ENCODE assay signal across 8 cellular contexts in genomic region chr17:31936615-31937609, GRCh38. TPM values are rescaled to one million over a fixed set of nuclear protein-coding genes. Genes with fewer than 3 reads are reported as not detected.
DNase-seq lines count a peak whose midpoint lies in the region; ATAC-seq and TF ChIP-seq lines count a peak whose summit lies in the region.
"Not testable (repeated sequence)": the region's sequence is repeated elsewhere in the genome, so short reads cannot be mapped to it uniquely, and the experiment has no call there.

Gene SUZ12 (plus strand): TSS chr17:31937007. CDS start chr17:31937247, 240 bp downstream.

- peaks cover 11% of the 10 kb centered on the region for H3K27me3 Mint-ChIP-seq in GM23338 (ENCODE audit: insufficient read depth, low read depth, poor library complexity)
- H3K27me3 Mint-ChIP-seq in activated T-cell treated with anti-CD3 and anti-CD28 coated beads, Interleukin-2, amount 50 U/mL, for 72 hours (ENCODE audit: low read depth); naive B cell: not testable (repeated sequence)

- H3F3A ChIP-seq in DOHH2 (ENCODE audit: control insufficient read depth, insufficient read depth); GM23338 (replicated peaks; ENCODE audit: low read depth): not testable (repeated sequence)

- not testable (repeated sequence) for H3K9me2 ChIP-seq in DOHH2 (replicated peaks; ENCODE audit: control insufficient read depth, low read length); GM23338 (ENCODE audit: insufficient read depth)

- peaks cover 34% of the 10 kb centered on the region for H3K36me3 ChIP-seq in DOHH2 (ENCODE audit: control insufficient read depth, low read length)
- H3K36me3 ChIP-seq in GM23338 (ENCODE audit: insufficient read depth): not testable (repeated sequence)

- H3K4me3 Mint-ChIP-seq in GM23338: peak within 1 kb of the TSS; percentile 84
- peak within 1 kb of the TSS; percentile 83 to 95 for H3K4me3 Mint-ChIP-seq in activated T-cell treated with anti-CD3 and anti-CD28 coated beads, Interleukin-2, amount 50 U/mL, for 72 hours
- peak within 1 kb of the TSS; percentile 76 to 93 (median 90) for H3K4me3 Mint-ChIP-seq in naive B cell

- H3K4me3 ChIP-seq in DOHH2 (ENCODE audit: low read length): peak within 1 kb of the TSS; percentile 95
- H3K4me3 ChIP-seq in GM23338: peak within 1 kb of the TSS; percentile 81
- peak within 1 kb of the TSS; percentile 72 for H3K4me3 ChIP-seq in LNCaP clone FGC (ENCODE audit: low read depth, low read length)

- not testable (repeated sequence) for H4K20me1 ChIP-seq in DOHH2 (ENCODE audit: control insufficient read depth, insufficient read depth, low read depth, low read length)
- peaks cover 24% of the 10 kb centered on the region for H4K20me1 ChIP-seq in GM23338 (replicated peaks; ENCODE audit: insufficient read depth)

- not testable (repeated sequence) for H3K9me3 Mint-ChIP-seq in GM23338; activated T-cell treated with anti-CD3 and anti-CD28 coated beads, Interleukin-2, amount 50 U/mL, for 72 hours; naive B cell

- H3K4me1 Mint-ChIP-seq in GM23338: not testable (repeated sequence)
- H3K4me1 Mint-ChIP-seq in activated T-cell treated with anti-CD3 and anti-CD28 coated beads, Interleukin-2, amount 50 U/mL, for 72 hours (ENCODE audit: low read depth): peaks cover 34% of the 10 kb centered on the region
- H3K4me1 Mint-ChIP-seq in naive B cell: peaks cover 0 to 24% (median 7%) of the 10 kb centered on the region in 3 donors

- TF ChIP-seq CTCF in DOHH2 (IDR thresholded peaks at IDR 0.05; ENCODE audit: low read depth, low read length, poor library complexity, severe bottlenecking); GM23338 (conservative IDR thresholded peaks at IDR 0.05; ENCODE audit: low read depth in 2 of 2); LNCaP clone FGC (IDR thresholded peaks at IDR 0.05; ENCODE audit: control insufficient read depth, extremely low read depth, insufficient read depth): not testable (repeated sequence)

- not testable (repeated sequence) for H3K9me3 ChIP-seq in DOHH2 (ENCODE audit: control insufficient read depth, insufficient read depth, low read length)

- peak; percentile 91 for ATAC-seq in GM23338
- ATAC-seq in activated T-cell treated with anti-CD3 and anti-CD28 coated beads, Interleukin-2, amount 50 U/mL, for 72 hours (replicated peaks in 1 of 2): peak; percentile 97
- peak; percentile 92 to 95 for ATAC-seq in naive B cell (ENCODE audit: low read depth in 2 of 2)

- H3K27me3 ChIP-seq in DOHH2 (ENCODE audit: control insufficient read depth, low read length); GM23338 (ENCODE audit: insufficient read depth): not testable (repeated sequence)

- DNase-seq in GM23338 (ENCODE audit: low spot score) (peak; percentile 86), LNCaP clone FGC (ENCODE audit: low read depth) (peak; percentile 36), RPMI8226 (peak; percentile 87), fibroblast of gingiva (ENCODE audit: low read depth) (peak; percentile 90), naive B cell (peak; percentile 91)
- peak; percentile 89 for DNase-seq in activated T-cell treated with anti-CD3 and anti-CD28 coated beads, Interleukin-2, amount 50 U/mL, for 72 hours
- peak; percentile 53 to 79 for DNase-seq in stimulated activated CD8-positive, alpha-beta memory T cell treated with anti-CD3 and anti-CD28 coated beads, Interleukin-7, amount 100 ng/mL, for 4 hours (ENCODE audit: low read depth in 2 of 2)

- H3K27ac ChIP-seq in DOHH2 (ENCODE audit: low read depth, low read length) (peak within 1 kb of the TSS; percentile 75), GM23338 (ENCODE audit: low read depth) (peak within 1 kb of the TSS; percentile 97; the same call in 1 of the 2 replicates)

- peaks cover 28% of the 10 kb centered on the region for H3K36me3 Mint-ChIP-seq in GM23338 (ENCODE audit: low read depth)
- not testable (repeated sequence) for H3K36me3 Mint-ChIP-seq in activated T-cell treated with anti-CD3 and anti-CD28 coated beads, Interleukin-2, amount 50 U/mL, for 72 hours (ENCODE audit: insufficient read depth in 2 of 2); naive B cell

- H3K4me2 ChIP-seq in DOHH2 (ENCODE audit: low read length): peak within 1 kb of the TSS; percentile 90
- peak within 1 kb of the TSS; percentile 91 for H3K4me2 ChIP-seq in GM23338

- 0 out of 2 replicates have a peak within 1 kb of the TSS, but pooled peaks have one; percentile 1 for H2AFZ ChIP-seq in GM23338

- peaks cover 23% of the 10 kb centered on the region for H3K4me1 ChIP-seq in DOHH2 (ENCODE audit: control insufficient read depth, low read length)
- not testable (repeated sequence) for H3K4me1 ChIP-seq in GM23338 (ENCODE audit: insufficient read depth)

- peaks cover 49% of the 10 kb centered on the region for H3K79me2 ChIP-seq in DOHH2 (ENCODE audit: control insufficient read depth, low read length)
- H3K79me2 ChIP-seq in GM23338 (replicated peaks; ENCODE audit: insufficient read depth): peaks cover 45% of the 10 kb centered on the region

- H3K27ac Mint-ChIP-seq in GM23338 (peak within 1 kb of the TSS; percentile 90), naive B cell (peak within 1 kb of the TSS; percentile 78 to 96 (median 92))
- peak within 1 kb of the TSS; percentile 96 for H3K27ac Mint-ChIP-seq in activated T-cell treated with anti-CD3 and anti-CD28 coated beads, Interleukin-2, amount 50 U/mL, for 72 hours

TF ChIP-seq in GM23338, 12 proteins besides CTCF, POLR2A, EP300 and RAD21:
- peak; percentile 68 for TF ChIP-seq POLR2AphosphoS5 (IDR thresholded peaks at IDR 0.05; ENCODE audit: low read depth)

RNA-seq across cellular contexts. Expression of gene SUZ12, which starts in this region (rescaled TPM):
- 39.8 and 44.4 TPM in 2 replicates for total RNA-seq in GM23338 (2014; rRNA removed; shearing (Covaris generic))
- polyA plus RNA-seq in GM23338 (2016; fragmentation: Nextera tagmentation; extraction: Ambion mirVana) (20.2 and 22.3 TPM in 2 replicates), naive B cell (ENCODE audit: low read depth in 6 of 6) (10 to 100 TPM; 16.4 to 28.4 (median 24.3) TPM)
- 10 to 100 TPM; 58.7 to 66.3 TPM for total RNA-seq in activated T-cell treated with anti-CD3 and anti-CD28 coated beads, Interleukin-2, amount 50 U/mL, for 72 hours

Comparison
In these comparisons a context has a peak if more than half of its experiments do, and no peak if none do; other contexts are left out.
1. Peak in every context shown above with its lines: DNase-seq, ATAC-seq, H3K4me3 ChIP-seq and H3K27ac ChIP-seq.
2. DNase-seq: peak in every context shown above with its lines; median percentile 91 in naive B cell; 90 in fibroblast of gingiva; 89 in activated T-cell treated with anti-CD3 and anti-CD28 coated beads, Interleukin-2, amount 50 U/mL, for 72 hours; 87 in RPMI8226; 86 in GM23338; 66 in stimulated activated CD8-positive, alpha-beta memory T cell treated with anti-CD3 and anti-CD28 coated beads, Interleukin-7, amount 100 ng/mL, for 4 hours; 36 in LNCaP clone FGC.